ENCODE assay signal across 2 cellular contexts in the genomic region with DNA sequence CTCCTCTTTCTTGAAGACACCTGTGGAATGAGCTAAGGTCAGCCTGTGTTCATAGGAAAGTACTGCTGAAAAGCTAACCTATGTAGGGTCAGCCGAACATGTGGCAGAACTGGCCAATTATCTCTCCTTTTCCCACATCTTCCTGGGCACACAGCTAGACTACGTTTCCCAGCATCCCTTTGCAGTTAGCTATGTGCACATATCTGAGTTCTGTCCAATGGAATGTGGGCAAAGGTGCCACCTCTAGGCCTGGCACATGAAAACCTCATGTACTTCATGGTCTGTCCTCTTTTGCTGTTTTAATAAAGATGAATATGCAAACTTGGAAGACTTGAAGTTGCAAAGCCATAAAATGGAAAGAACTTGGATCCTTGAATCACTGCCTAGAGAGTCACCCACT.
TF ChIP-seq lines count a peak whose summit lies in the region.

No MANE protein-coding gene starts in this region.

TF ChIP-seq in SK-N-SH treated with all-trans-retinoic acid at 6 μM for 48 hours, 23 proteins besides CTCF, POLR2A, EP300 and RAD21 (continued from another document):
- TF ChIP-seq, protein P1, sequence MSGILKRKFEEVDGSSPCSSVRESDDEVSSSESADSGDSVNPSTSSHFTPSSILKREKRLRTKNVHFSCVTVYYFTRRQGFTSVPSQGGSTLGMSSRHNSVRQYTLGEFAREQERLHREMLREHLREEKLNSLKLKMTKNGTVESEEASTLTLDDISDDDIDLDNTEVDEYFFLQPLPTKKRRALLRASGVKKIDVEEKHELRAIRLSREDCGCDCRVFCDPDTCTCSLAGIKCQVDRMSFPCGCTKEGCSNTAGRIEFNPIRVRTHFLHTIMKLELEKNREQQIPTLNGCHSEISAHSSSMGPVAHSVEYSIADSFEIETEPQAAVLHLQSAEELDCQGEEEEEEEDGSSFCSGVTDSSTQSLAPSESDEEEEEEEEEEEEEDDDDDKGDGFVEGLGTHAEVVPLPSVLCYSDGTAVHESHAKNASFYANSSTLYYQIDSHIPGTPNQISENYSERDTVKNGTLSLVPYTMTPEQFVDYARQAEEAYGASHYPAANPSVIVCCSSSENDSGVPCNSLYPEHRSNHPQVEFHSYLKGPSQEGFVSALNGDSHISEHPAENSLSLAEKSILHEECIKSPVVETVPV (CRISPR knock-in tag; IDR thresholded peaks at IDR 0.05), result no peak
- no peak for TF ChIP-seq ZNF8 (CRISPR knock-in tag; IDR thresholded peaks at IDR 0.05)
- TF ChIP-seq CSDC2 (CRISPR knock-in tag; IDR thresholded peaks at IDR 0.05), result no peak
- TF ChIP-seq PATZ1 (CRISPR knock-in tag; IDR thresholded peaks at IDR 0.05; ENCODE audit: borderline replicate concordance), result no peak
- no peak for TF ChIP-seq PPARA (CRISPR knock-in tag; IDR thresholded peaks at IDR 0.05; ENCODE audit: borderline replicate concordance)
- no peak for TF ChIP-seq RARB (CRISPR knock-in tag; IDR thresholded peaks at IDR 0.05)
- TF ChIP-seq, protein P2, sequence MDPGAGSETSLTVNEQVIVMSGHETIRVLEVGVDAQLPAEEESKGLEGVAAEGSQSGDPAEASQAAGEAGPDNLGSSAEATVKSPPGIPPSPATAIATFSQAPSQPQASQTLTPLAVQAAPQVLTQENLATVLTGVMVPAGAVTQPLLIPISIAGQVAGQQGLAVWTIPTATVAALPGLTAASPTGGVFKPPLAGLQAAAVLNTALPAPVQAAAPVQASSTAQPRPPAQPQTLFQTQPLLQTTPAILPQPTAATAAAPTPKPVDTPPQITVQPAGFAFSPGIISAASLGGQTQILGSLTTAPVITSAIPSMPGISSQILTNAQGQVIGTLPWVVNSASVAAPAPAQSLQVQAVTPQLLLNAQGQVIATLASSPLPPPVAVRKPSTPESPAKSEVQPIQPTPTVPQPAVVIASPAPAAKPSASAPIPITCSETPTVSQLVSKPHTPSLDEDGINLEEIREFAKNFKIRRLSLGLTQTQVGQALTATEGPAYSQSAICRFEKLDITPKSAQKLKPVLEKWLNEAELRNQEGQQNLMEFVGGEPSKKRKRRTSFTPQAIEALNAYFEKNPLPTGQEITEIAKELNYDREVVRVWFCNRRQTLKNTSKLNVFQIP (CRISPR knock-in tag; IDR thresholded peaks at IDR 0.05; ENCODE audit: borderline replicate concordance, low read depth), result no peak
- no peak for TF ChIP-seq CREB5 (CRISPR knock-in tag; IDR thresholded peaks at IDR 0.05; ENCODE audit: low read depth)
- TF ChIP-seq ZNF70 (CRISPR knock-in tag; IDR thresholded peaks at IDR 0.05), result no peak
- TF ChIP-seq OSR1 (CRISPR knock-in tag; IDR thresholded peaks at IDR 0.05), result no peak
- no peak for TF ChIP-seq TOX (CRISPR knock-in tag; IDR thresholded peaks at IDR 0.05; ENCODE audit: borderline replicate concordance)
- no peak for TF ChIP-seq ZC3H10 (CRISPR knock-in tag; IDR thresholded peaks at IDR 0.05)
- TF ChIP-seq ZFP30 (CRISPR knock-in tag; IDR thresholded peaks at IDR 0.05), result no peak
- no peak for TF ChIP-seq SNAI2 (CRISPR knock-in tag; IDR thresholded peaks at IDR 0.05)

TF ChIP-seq in SK-N-SH, 30 proteins besides CTCF, POLR2A, EP300 and RAD21 (continued from another document):
- TF ChIP-seq IRF3 (IDR thresholded peaks at IDR 0.05; ENCODE audit: low read depth, low read length), result no peak
- TF ChIP-seq POLR2AphosphoS5 (IDR thresholded peaks at IDR 0.05; ENCODE audit: low read depth, low read length), result no peak
- TF ChIP-seq RFX5 (IDR thresholded peaks at IDR 0.05; ENCODE audit: low read length), result no peak
- TF ChIP-seq YY1 (IDR thresholded peaks at IDR 0.05; ENCODE audit: low read depth), result no peak
- no peak for TF ChIP-seq GABPA (IDR thresholded peaks at IDR 0.05; ENCODE audit: low read depth)
- TF ChIP-seq TEAD4 (IDR thresholded peaks at IDR 0.05; ENCODE audit: borderline replicate concordance, insufficient read depth), result no peak
- TF ChIP-seq TAF1 (IDR thresholded peaks at IDR 0.05; ENCODE audit: borderline replicate concordance, low read depth, low read length), result no peak
- TF ChIP-seq FOXM1 (IDR thresholded peaks at IDR 0.05; ENCODE audit: low read depth), result no peak
- TF ChIP-seq USF2 (IDR thresholded peaks at IDR 0.05; ENCODE audit: borderline replicate concordance, low read depth, low read length), result no peak
- no peak for TF ChIP-seq MEF2A (IDR thresholded peaks at IDR 0.05; ENCODE audit: borderline replicate concordance, low read depth)
